ENCODE assay signal across 29 cellular contexts in the genomic region with DNA sequence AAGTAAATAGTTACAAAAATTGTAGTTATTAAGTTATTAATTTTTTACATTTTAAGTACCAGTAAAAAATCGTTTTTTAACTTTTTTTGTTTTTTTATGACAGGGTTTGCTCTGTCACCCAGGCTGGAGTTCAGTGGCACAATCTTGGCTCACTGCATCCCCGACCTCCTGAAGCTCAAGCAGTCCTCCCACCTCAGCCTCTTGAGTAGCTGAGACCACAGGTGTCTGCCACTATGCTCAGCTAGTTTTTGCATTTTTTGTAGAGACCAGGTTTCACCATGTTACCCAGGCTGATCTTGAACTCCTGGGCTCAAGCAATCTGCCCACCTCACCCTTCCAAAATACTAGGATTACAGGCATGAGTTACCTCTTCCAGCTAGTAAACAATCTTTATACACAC.
"Had no signal": no experiment of that assay in that cellular context is flagged by ENCODE, and none has a peak within 500 bp of the region (broad histone marks: within the 10 kb centered on the region; RNA-seq: fewer than 3 reads in every experiment).

No MANE protein-coding gene starts in this region.

- H3K36me3 ChIP-seq: stomach, suprapubic skin, thoracic aorta, thyroid gland, tibial artery, tibial nerve, transverse colon, upper lobe of left lung, upper lobe of right lung, uterus, vagina had no signal

- H3K36me3 Mint-ChIP-seq: stimulated activated effector memory CD8-positive, alpha-beta T cell treated with anti-CD3 and anti-CD28 coated beads, Interleukin-12 subunit alpha, Interleukin-12 subunit beta, amount 100 ng/mL, for 72 hours; stimulated activated memory B cell treated with anti-CD40 and anti-IgM and Interleukin-4, amounts not matched to agents 10 μg/mL and 1 μg/mL and 100 μg/mL, for 72 hours; stimulated activated naive B cell treated with anti-CD40 and anti-IgM and Interleukin-4, amounts not matched to agents 10 μg/mL and 1 μg/mL and 100 μg/mL, for 72 hours had no signal

- H3K27me3 Mint-ChIP-seq: stimulated activated memory B cell treated with anti-CD40 and anti-IgM and Interleukin-4, amounts not matched to agents 10 μg/mL and 1 μg/mL and 100 μg/mL, for 72 hours; stimulated activated naive B cell treated with anti-CD40 and anti-IgM and Interleukin-4, amounts not matched to agents 10 μg/mL and 1 μg/mL and 100 μg/mL, for 72 hours; stimulated activated naive CD8-positive, alpha-beta T cell treated with anti-CD3 and anti-CD28 coated beads, Interleukin-15, amount 100 ng/mL, for 72 hours; stimulated activated naive CD8-positive, alpha-beta T cell treated with anti-CD3 and anti-CD28 coated beads, Interleukin-15, Interleukin-2, amounts not matched to agents 100 ng/mL and 50 ng/mL, for 24 hours; type B pancreatic cell had no signal

- FAIRE-seq: urothelium cell line had no signal

- H3K4me1 ChIP-seq: suprapubic skin, testis, tibial artery, uterus, vagina had no signal

- ATAC-seq: stimulated activated effector memory CD8-positive, alpha-beta T cell treated with anti-CD3 and anti-CD28 coated beads, Interleukin-12 subunit alpha, Interleukin-12 subunit beta, amount 100 ng/mL, for 72 hours; stimulated activated memory B cell treated with anti-CD40 and anti-IgM and Interleukin-4, amounts not matched to agents 10 μg/mL and 1 μg/mL and 100 μg/mL, for 72 hours; stimulated activated naive B cell treated with anti-CD40 and anti-IgM and Interleukin-4, amounts not matched to agents 10 μg/mL and 1 μg/mL and 100 μg/mL, for 72 hours; stimulated activated naive CD8-positive, alpha-beta T cell treated with anti-CD3 and anti-CD28 coated beads, Interleukin-15, amount 100 ng/mL, for 72 hours; stimulated activated naive CD8-positive, alpha-beta T cell treated with anti-CD3 and anti-CD28 coated beads, Interleukin-15, Interleukin-2, amounts not matched to agents 100 U/mL and 50 U/mL, for 24 hours; upper lobe of right lung had no signal

- H3K27ac ChIP-seq: stomach, suprapubic skin, testis, thoracic aorta, thyroid gland, tibial artery, tibial nerve, transverse colon, upper lobe of left lung, upper lobe of right lung, uterus, vagina had no signal

- H3K4me3 Mint-ChIP-seq: stimulated activated effector memory CD8-positive, alpha-beta T cell treated with anti-CD3 and anti-CD28 coated beads, Interleukin-12 subunit alpha, Interleukin-12 subunit beta, amount 100 ng/mL, for 72 hours; stimulated activated memory B cell treated with anti-CD40 and anti-IgM and Interleukin-4, amounts not matched to agents 10 μg/mL and 1 μg/mL and 100 μg/mL, for 72 hours; stimulated activated naive B cell treated with anti-CD40 and anti-IgM and Interleukin-4, amounts not matched to agents 10 μg/mL and 1 μg/mL and 100 μg/mL, for 72 hours; stimulated activated naive CD8-positive, alpha-beta T cell treated with anti-CD3 and anti-CD28 coated beads, Interleukin-15, amount 100 ng/mL, for 72 hours; stimulated activated naive CD8-positive, alpha-beta T cell treated with anti-CD3 and anti-CD28 coated beads, Interleukin-15, Interleukin-2, amounts not matched to agents 100 ng/mL and 50 ng/mL, for 24 hours; type B pancreatic cell had no signal

- H3K9me3 Mint-ChIP-seq: stimulated activated memory B cell treated with anti-CD40 and anti-IgM and Interleukin-4, amounts not matched to agents 10 μg/mL and 1 μg/mL and 100 μg/mL, for 72 hours; stimulated activated naive CD8-positive, alpha-beta T cell treated with anti-CD3 and anti-CD28 coated beads, Interleukin-15, amount 100 ng/mL, for 72 hours; stimulated activated naive CD8-positive, alpha-beta T cell treated with anti-CD3 and anti-CD28 coated beads, Interleukin-15, Interleukin-2, amounts not matched to agents 100 ng/mL and 50 ng/mL, for 24 hours had no signal

- H3K27ac Mint-ChIP-seq: stimulated activated effector memory CD8-positive, alpha-beta T cell treated with anti-CD3 and anti-CD28 coated beads, Interleukin-12 subunit alpha, Interleukin-12 subunit beta, amount 100 ng/mL, for 72 hours; stimulated activated memory B cell treated with anti-CD40 and anti-IgM and Interleukin-4, amounts not matched to agents 10 μg/mL and 1 μg/mL and 100 μg/mL, for 72 hours; stimulated activated naive B cell treated with anti-CD40 and anti-IgM and Interleukin-4, amounts not matched to agents 10 μg/mL and 1 μg/mL and 100 μg/mL, for 72 hours; stimulated activated naive CD8-positive, alpha-beta T cell treated with anti-CD3 and anti-CD28 coated beads, Interleukin-15, amount 100 ng/mL, for 72 hours; stimulated activated naive CD8-positive, alpha-beta T cell treated with anti-CD3 and anti-CD28 coated beads, Interleukin-15, Interleukin-2, amounts not matched to agents 100 ng/mL and 50 ng/mL, for 24 hours; type B pancreatic cell had no signal

- H3K4me3 ChIP-seq: stomach, suprapubic skin, testis, thoracic aorta, thyroid gland, tibial artery, tibial nerve, transverse colon, upper lobe of left lung, upper lobe of right lung, uterus, vagina had no signal

- DNase-seq: stimulated activated CD4-positive, alpha-beta T cell treated with anti-CD3 and anti-CD28 coated beads, Interleukin-2, amount 100 ng/mL, for 48 hours; stimulated activated CD4-positive, alpha-beta T cell treated with anti-CD3 and anti-CD28 coated beads, Interleukin-4, amount 100 ng/mL, for 1 hour; stimulated activated CD4-positive, alpha-beta T cell treated with anti-CD3 and anti-CD28 coated beads, Interleukin-4, amount 100 ng/mL, for 24 hours; stimulated activated CD4-positive, alpha-beta T cell treated with anti-CD3 and anti-CD28 coated beads, Interleukin-4, amount 100 ng/mL, for 4 hours; stimulated activated CD8-positive, alpha-beta memory T cell treated with anti-CD3 and anti-CD28 coated beads, Interleukin-4, amount 100 ng/mL, for 48 hours; stimulated activated naive B cell treated with anti-CD40 and anti-IgM and Interleukin-4, amounts not matched to agents 10 μg/mL and 1 μg/mL and 100 μg/mL, for 72 hours; stimulated activated naive CD4-positive, alpha-beta T cell; stimulated activated naive CD4-positive, alpha-beta T cell treated with Interleukin-2 at 50 U/mL for 16 hours; stimulated activated naive CD8-positive, alpha-beta T cell treated with anti-CD3 and anti-CD28 coated beads, Interleukin-15, amount 100 ng/mL, for 72 hours; stimulated activated naive CD8-positive, alpha-beta T cell treated with anti-CD3 and anti-CD28 coated beads, Interleukin-15, Interleukin-2, amounts not matched to agents 100 U/mL and 50 U/mL, for 24 hours; stomach; substantia nigra; testis; thyroid gland; tibial artery; transverse colon; trophoblast cell; upper lobe of left lung; upper lobe of right lung; uterus had no signal

- H3K9me3 ChIP-seq: stomach, suprapubic skin, testis, thoracic aorta, thyroid gland, tibial artery, tibial nerve, transverse colon, upper lobe of left lung, upper lobe of right lung, uterus, vagina had no signal

- H3K4me1 Mint-ChIP-seq: stimulated activated effector memory CD8-positive, alpha-beta T cell treated with anti-CD3 and anti-CD28 coated beads, Interleukin-12 subunit alpha, Interleukin-12 subunit beta, amount 100 ng/mL, for 72 hours; stimulated activated memory B cell treated with anti-CD40 and anti-IgM and Interleukin-4, amounts not matched to agents 10 μg/mL and 1 μg/mL and 100 μg/mL, for 72 hours; stimulated activated naive CD8-positive, alpha-beta T cell treated with anti-CD3 and anti-CD28 coated beads, Interleukin-15, amount 100 ng/mL, for 72 hours had no signal

- H3K27me3 ChIP-seq: stomach, suprapubic skin, testis, thyroid gland, tibial artery, tibial nerve, transverse colon, upper lobe of left lung, upper lobe of right lung, uterus, vagina had no signal
